Comparison of ENCODE assay signal across 8 cellular contexts in the genomic region with DNA sequence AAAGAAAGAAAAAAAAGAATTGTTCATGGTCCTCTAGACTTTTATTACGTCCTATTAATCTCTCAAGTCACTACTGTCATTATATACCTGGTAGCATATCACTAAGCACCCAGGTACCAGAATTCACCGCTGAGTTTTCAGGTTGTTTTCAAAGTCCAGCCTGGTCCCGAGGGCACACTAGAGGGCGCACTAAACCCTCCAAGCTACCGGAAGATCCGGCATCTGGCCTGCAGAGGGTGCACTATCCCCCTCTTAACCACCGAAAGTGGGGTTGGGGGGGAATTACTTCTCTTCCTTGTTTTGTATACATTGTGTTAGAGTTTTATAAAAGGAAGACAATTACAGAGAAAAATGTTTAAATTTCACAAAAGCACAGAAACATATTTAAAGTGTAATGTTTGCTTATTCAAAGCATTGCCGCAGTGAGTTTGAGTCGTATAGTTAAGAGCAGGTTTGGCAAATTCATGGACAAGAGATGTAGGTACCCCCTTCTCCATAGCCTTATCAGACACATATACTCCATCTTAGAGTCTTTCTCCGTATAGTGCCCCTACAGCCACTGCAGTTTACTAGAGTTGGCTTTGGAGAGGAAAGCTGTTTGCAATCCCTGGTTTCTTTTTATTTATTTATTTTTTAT. TPM values are rescaled to one million over a fixed set of nuclear protein-coding genes. Genes with fewer than 3 reads are reported as not detected.
DNase-seq lines count a peak whose midpoint lies in the region; ATAC-seq, FAIRE-seq and TF ChIP-seq lines count a peak whose summit lies in the region.

No MANE protein-coding gene starts in this region.

- no peaks in the 10 kb centered on the region for H3K36me3 Mint-ChIP-seq in activated CD8-positive, alpha-beta T cell treated with anti-CD3 and anti-CD28 coated beads for 36 hours (ENCODE audit: low read depth)
- H3K36me3 Mint-ChIP-seq in naive B cell, result no peaks in the 10 kb centered on the region

- no peak overlapping the region for H2BK12ac ChIP-seq in H1 (ENCODE audit: low read depth, low read length)

- no peak overlapping the region for H2BK20ac ChIP-seq in H1 (ENCODE audit: low read length)

- no peak overlapping the region for H2BK5ac ChIP-seq in H1 (ENCODE audit: low read depth, low read length)

- H3K14ac ChIP-seq in H1 (ENCODE audit: insufficient read length), result no peak overlapping the region

- H3K4me1 ChIP-seq in H1 (replicated peaks in 1 of 4; ENCODE audit: control insufficient read depth in 3 of 4, insufficient read depth in 4 of 4, low read length in 3 of 4), result no peaks in the 10 kb centered on the region

- DNase-seq in D721Med (ENCODE audit: insufficient read length, low spot score) (peak; percentile 38), NCI-H748 treated with DMSO at 0.1 percent for 48 hours (lab: John Stamatoyannopoulos, UW) (peak; percentile 48), H1 (ENCODE audit: low read depth in 1 of 2, low spot score in 2 of 2) (peak; percentile 59 to 92), naive B cell (peak; percentile 79)
- peak; percentile 88 for DNase-seq in activated CD8-positive, alpha-beta T cell treated with anti-CD3 and anti-CD28 coated beads for 36 hours
- DNase-seq in stimulated activated CD8-positive, alpha-beta memory T cell treated with anti-CD3 and anti-CD28 coated beads, Interleukin-7, amount 100 ng/mL, for 4 hours (ENCODE audit: low read depth in 2 of 2), result peak; percentile 29 to 50

- POLR2A ChIA-PET in activated CD8-positive, alpha-beta T cell treated with anti-CD3 and anti-CD28 coated beads for 36 hours (lab: Charles Lee), result no interaction called here
- POLR2A ChIA-PET in H1 (lab: Charles Lee; ENCODE audit: partially characterized antibody), result interaction anchor here (0.6 to 1.1 kb wide), 3 partner anchors 47 to 216 kb away, joined by 3 to 4 read pairs (median 3); no protein-coding TSS in a partner anchor

- H3K23me2 ChIP-seq in H1 (ENCODE audit: low read depth, low read length), result no peaks in the 10 kb centered on the region

- H3K18ac ChIP-seq in H1 (ENCODE audit: extremely low read depth, low read length), result no peak overlapping the region

- H3K23ac ChIP-seq in H1 (ENCODE audit: insufficient read length), result no peak overlapping the region

- H3K9me3 ChIP-seq in H1 (ENCODE audit: insufficient read depth in 2 of 2, low read depth in 1 of 2, low read length in 1 of 2), result no peaks in the 10 kb centered on the region

- FAIRE-seq in D721Med (lab: Jason Lieb, UNC) (no peak), H1 (lab: Jason Lieb, UNC) (peak; percentile 90)

- TF ChIP-seq RAD21 in H1 (IDR thresholded peaks at IDR 0.05 in 1 of 2, conservative IDR thresholded peaks at IDR 0.05 in 1 of 2; ENCODE audit: low read depth in 2 of 2, low read length in 2 of 2), result peak; percentile 88 to 91

- H3K56ac ChIP-seq in H1 (replicated peaks; ENCODE audit: insufficient read length, low read depth, low read length), result no peak overlapping the region

- H3K27me3 ChIP-seq in H1 (replicated peaks in 1 of 4; ENCODE audit: control insufficient read depth in 3 of 4, extremely low read depth in 1 of 4, insufficient read depth in 3 of 4, low read length in 3 of 4), result no peaks in the 10 kb centered on the region

- TF ChIP-seq POLR2A in H1 (IDR thresholded peaks at IDR 0.05; ENCODE audit: control extremely low read depth in 1 of 2, low read depth in 2 of 2, low read length in 2 of 2), result no peak

- no peak overlapping the region for H4K8ac ChIP-seq in H1 (ENCODE audit: extremely low read depth, insufficient read depth, low read length)

- H3K4me3 Mint-ChIP-seq in activated CD8-positive, alpha-beta T cell treated with anti-CD3 and anti-CD28 coated beads for 36 hours, result no peak overlapping the region
- no peak overlapping the region for H3K4me3 Mint-ChIP-seq in naive B cell

- H2AFZ ChIP-seq in H1 (ENCODE audit: low read length), result no peak overlapping the region

- H3K4ac ChIP-seq in H1 (replicated peaks; ENCODE audit: insufficient read length, low read depth, low read length), result no peak overlapping the region

- no peak overlapping the region for H3K27ac ChIP-seq in H1 (ENCODE audit: low read depth, low read length)

- no peak for TF ChIP-seq EP300 in H1 (IDR thresholded peaks at IDR 0.05; ENCODE audit: borderline replicate concordance in 1 of 2, low read depth in 2 of 2, low read length in 2 of 2)

- no peak overlapping the region for H2AK5ac ChIP-seq in H1 (ENCODE audit: low read depth, low read length)

- no peak overlapping the region for H3K4me3 ChIP-seq in H1 (ENCODE audit: extremely low read depth in 1 of 4, insufficient read depth in 2 of 4, low read depth in 3 of 4, low read length in 4 of 4)

- H3K27ac Mint-ChIP-seq in activated CD8-positive, alpha-beta T cell treated with anti-CD3 and anti-CD28 coated beads for 36 hours, result no peak overlapping the region
- no peak overlapping the region for H3K27ac Mint-ChIP-seq in naive B cell

- no peaks in the 10 kb centered on the region for H4K20me1 ChIP-seq in H1 (replicated peaks in 1 of 2; ENCODE audit: control insufficient read depth in 1 of 2, insufficient read depth in 2 of 2, low read length in 2 of 2)

- H3K79me1 ChIP-seq in H1 (ENCODE audit: low read depth, low read length), result no peaks in the 10 kb centered on the region

- H3K9ac ChIP-seq in H1 (replicated peaks in 1 of 4; ENCODE audit: extremely low read depth in 1 of 4, low read depth in 3 of 4, low read length in 3 of 4), result no peak overlapping the region

- peaks cover 1% of the 10 kb centered on the region for H3K27me3 Mint-ChIP-seq in activated CD8-positive, alpha-beta T cell treated with anti-CD3 and anti-CD28 coated beads for 36 hours
- peaks cover 0 to 4% (median 0%) of the 10 kb centered on the region in 3 donors for H3K27me3 Mint-ChIP-seq in naive B cell

- ATAC-seq in GM19463 (IDR thresholded peaks at IDR 0.05; ENCODE audit: unreplicated experiment), result peak; percentile 97
- peak; percentile 95 for ATAC-seq in HG03520 (IDR thresholded peaks at IDR 0.05; ENCODE audit: unreplicated experiment)
- peak; percentile 97 for ATAC-seq in activated CD8-positive, alpha-beta T cell treated with anti-CD3 and anti-CD28 coated beads for 36 hours
- peak; percentile 98 to 99 for ATAC-seq in naive B cell (ENCODE audit: low read depth in 2 of 2)

- intact Hi-C loops in activated CD8-positive, alpha-beta T cell treated with anti-CD3 and anti-CD28 coated beads for 36 hours (cut with micrococcal nuclease), result no loop called here

- H3K9me3 Mint-ChIP-seq in activated CD8-positive, alpha-beta T cell treated with anti-CD3 and anti-CD28 coated beads for 36 hours, result no peaks in the 10 kb centered on the region
- H3K9me3 Mint-ChIP-seq in naive B cell, result no peaks in the 10 kb centered on the region

- CTCF ChIA-PET in activated CD8-positive, alpha-beta T cell treated with anti-CD3 and anti-CD28 coated beads for 36 hours (lab: Charles Lee), result interaction anchor here (0.5 to 3.5 kb wide), 37 partner anchors 9 to 281 kb away, joined by 3 to 32 read pairs (median 4); no protein-coding TSS in a partner anchor
- CTCF ChIA-PET in H1 (lab: Charles Lee; ENCODE audit: partially characterized antibody), result interaction anchor here (0.5 to 10.6 kb wide), 50 partner anchors 9 to 1225 kb away, joined by 3 to 124 read pairs (median 4); partner anchors contain the start of gene MOGAT1

- H3K4me1 Mint-ChIP-seq in activated CD8-positive, alpha-beta T cell treated with anti-CD3 and anti-CD28 coated beads for 36 hours (ENCODE audit: low read depth), result peaks cover 7% of the 10 kb centered on the region
- peaks cover 0 to 7% (median 6%) of the 10 kb centered on the region in 3 donors for H3K4me1 Mint-ChIP-seq in naive B cell

- H2BK15ac ChIP-seq in H1 (ENCODE audit: low read length), result no peak overlapping the region

- H3K4me2 ChIP-seq in H1 (ENCODE audit: insufficient read depth in 1 of 2, low read depth in 2 of 2, low read length in 2 of 2), result no peak overlapping the region

- no peak overlapping the region for H2BK120ac ChIP-seq in H1 (replicated peaks; ENCODE audit: low read depth, low read length)

- H4K5ac ChIP-seq in H1 (ENCODE audit: insufficient read length, low read depth, low read length), result no peak overlapping the region

- H4K91ac ChIP-seq in H1 (replicated peaks; ENCODE audit: insufficient read length, low read length), result no peak overlapping the region

- 27% methylated on average over 10 of the region's 10 CpGs; no CpG with 5 or more reads in 1 of the 2 experiments for WGBS in H1 (ENCODE audit: extremely low coverage in 1 of 2, insufficient coverage in 1 of 2, insufficient read length in 1 of 2, insufficient replicate concordance in 2 of 2, low coverage in 1 of 2, low lambda C conversion rate in 2 of 2, missing lambda C conversion rate in 1 of 2), 2 experiments

- H3K36me3 ChIP-seq in H1 (ENCODE audit: control insufficient read depth in 2 of 4, insufficient read depth in 4 of 4, low read length in 3 of 4), result no peaks in the 10 kb centered on the region

- peak; percentile 99 for TF ChIP-seq CTCF in D721Med (IDR thresholded peaks at IDR 0.05; ENCODE audit: insufficient read depth, missing control alignments)
- TF ChIP-seq CTCF in activated CD8-positive, alpha-beta T cell treated with anti-CD3 and anti-CD28 coated beads for 36 hours (IDR thresholded peaks at IDR 0.05), result peak; percentile 99
- peak; percentile 99 to 100 (median 100) for TF ChIP-seq CTCF in H1 (IDR thresholded peaks at IDR 0.05; ENCODE audit: control extremely low read depth in 1 of 3, insufficient read depth in 1 of 3, low read depth in 1 of 3, low read length in 3 of 3)

- no peaks in the 10 kb centered on the region for H3K79me2 ChIP-seq in H1 (ENCODE audit: control insufficient read depth in 1 of 2, insufficient read depth in 2 of 2, low read length in 2 of 2)

RNA-seq across cellular contexts. Expression of gene MOGAT1, which starts 19.2 kb away (rescaled TPM):
- total RNA-seq in activated CD8-positive, alpha-beta T cell treated with anti-CD3 and anti-CD28 coated beads for 36 hours, result not detected
- 0.31 and 0.67 TPM in 2 replicates for total RNA-seq in H1 (2021; fragmentation: NEBNext Ultra II Directional; extraction: Animal tissue kit (Norgen Biotek cat#: 25700))
- 0.11 TPM in 2 replicates for polyA plus RNA-seq in H1 (2011; rRNA removed)
- polyA plus RNA-seq in H1 (2011; cell fraction: cytosol; rRNA removed), result 0.25 TPM
- not detected for polyA plus RNA-seq in H1 (2011; cell fraction: nucleus; rRNA removed)
- polyA plus RNA-seq in H1 (2012, experiment 1 of 2), result 0.29 to 0.60 TPM (median 0.33 TPM) in 4 replicates
- not detected for polyA plus RNA-seq in H1 (2012, experiment 2 of 2)
- polyA plus RNA-seq in H1 (2013, experiment 1 of 2), result 0.39 TPM
- 0.59 TPM for polyA plus RNA-seq in H1 (2013, experiment 2 of 2)
- 0.34 and 0.35 TPM in 2 replicates for polyA minus RNA-seq in H1 (2011; rRNA and poly(A)+ RNA removed)
- not detected for polyA minus RNA-seq in H1 (2011; cell fraction: cytosol; rRNA and poly(A)+ RNA removed)
- polyA minus RNA-seq in H1 (2011; cell fraction: nucleus; rRNA and poly(A)+ RNA removed), result 1.5 TPM
- not detected for polyA plus RNA-seq in naive B cell (ENCODE audit: low read depth in 6 of 6)

RNA-seq across cellular contexts. Expression of gene FARSB, which starts 34.8 kb away (rescaled TPM):
- 10 to 100 TPM; 55.9 to 56.7 TPM for total RNA-seq in activated CD8-positive, alpha-beta T cell treated with anti-CD3 and anti-CD28 coated beads for 36 hours
- total RNA-seq in H1 (2021; fragmentation: NEBNext Ultra II Directional; extraction: Animal tissue kit (Norgen Biotek cat#: 25700)), result 36.1 and 37.9 TPM in 2 replicates
- polyA plus RNA-seq in H1 (2011; rRNA removed), result 13.1 and 21.0 TPM in 2 replicates
- polyA plus RNA-seq in H1 (2011; cell fraction: cytosol; rRNA removed), result 24.8 TPM
- 12.1 TPM for polyA plus RNA-seq in H1 (2011; cell fraction: nucleus; rRNA removed)
- 28.5 to 43.7 TPM (median 29.0 TPM) in 4 replicates for polyA plus RNA-seq in H1 (2012, experiment 1 of 2)
- polyA plus RNA-seq in H1 (2012, experiment 2 of 2), result 5.3 TPM
- 40.4 TPM for polyA plus RNA-seq in H1 (2013, experiment 1 of 2)
- polyA plus RNA-seq in H1 (2013, experiment 2 of 2), result 41.2 TPM
- polyA minus RNA-seq in H1 (2011; rRNA and poly(A)+ RNA removed), result 26.8 and 38.4 TPM in 2 replicates
- polyA minus RNA-seq in H1 (2011; cell fraction: cytosol; rRNA and poly(A)+ RNA removed), result 13.0 TPM
- polyA minus RNA-seq in H1 (2011; cell fraction: nucleus; rRNA and poly(A)+ RNA removed), result 27.1 TPM
- polyA plus RNA-seq in naive B cell (ENCODE audit: low read depth in 6 of 6), result 10 to 100 TPM; 20.8 to 35.3 (median 30.3) TPM

Comparison
In these comparisons a context has a peak if more than half of its experiments do, and no peak if none do; other contexts are left out.
1. DNase-seq: peak in every context shown above with its lines; median percentile 88 in activated CD8-positive, alpha-beta T cell treated with anti-CD3 and anti-CD28 coated beads for 36 hours; 79 in naive B cell; 76 in H1; 48 in NCI-H748 treated with DMSO at 0.1 percent for 48 hours; 40 in stimulated activated CD8-positive, alpha-beta memory T cell treated with anti-CD3 and anti-CD28 coated beads, Interleukin-7, amount 100 ng/mL, for 4 hours; 38 in D721Med.